In genomic region chr15:42274693-42274971, GRCh38 we compare ENCODE assay signal across 8 cellular contexts. TPM values are rescaled to one million over a fixed set of nuclear protein-coding genes. Genes with fewer than 3 reads are reported as not detected.
DNase-seq lines count a peak whose midpoint lies in the region; ATAC-seq, FAIRE-seq and TF ChIP-seq lines count a peak whose summit lies in the region.

No MANE protein-coding gene starts in this region.

- H2BK5ac ChIP-seq in neuronal stem cell (ENCODE audit: low read length), result no peak overlapping the region

- peak overlapping the region; percentile 92 for H2AFZ ChIP-seq in neuronal stem cell (ENCODE audit: low read length)

- no peak for TF ChIP-seq CTCF in CD14-positive monocyte (IDR thresholded peaks at IDR 0.05)

- H3K9ac ChIP-seq in NT2/D1 (ENCODE audit: insufficient read length, low read depth), result peak overlapping the region; percentile 97
- no peak overlapping the region for H3K9ac ChIP-seq in neuronal stem cell (ENCODE audit: low read depth, low read length, poor library complexity)

- H3K4me3 ChIP-seq in NT2/D1 (ENCODE audit: insufficient read length, low read depth), result peak overlapping the region; percentile 84
- H3K4me3 ChIP-seq in neuronal stem cell (ENCODE audit: low read length in 2 of 2), result peak overlapping the region in 1 of 2 donors; percentile 82

- no peak overlapping the region for H3K14ac ChIP-seq in neuronal stem cell (ENCODE audit: low read length)

- no peak for FAIRE-seq in HTR-8/SVneo (lab: Jason Lieb, UNC)

- H3K27me3 Mint-ChIP-seq in CD14-positive monocyte (ENCODE audit: low read depth in 3 of 3), result peaks cover 0 to 2% (median 0%) of the 10 kb centered on the region in 3 donors
- H3K27me3 Mint-ChIP-seq in effector memory CD8-positive, alpha-beta T cell, result no peaks in the 10 kb centered on the region

- WGBS in neuronal stem cell (ENCODE audit: extremely low coverage in 2 of 2, insufficient read length in 2 of 2, insufficient replicate concordance in 1 of 2), 2 donors, result no CpG with 5 or more reads among the region's 7 CpGs

- peak overlapping the region; percentile 87 for H3K4me2 ChIP-seq in neuronal stem cell (ENCODE audit: insufficient read depth, low read length, poor library complexity, severe bottlenecking)

- no peak overlapping the region for H2BK15ac ChIP-seq in neuronal stem cell (ENCODE audit: low read length)

- no peak overlapping the region for H4K8ac ChIP-seq in neuronal stem cell (ENCODE audit: low read depth, low read length)

- no peak for DNase-seq in CD14-positive monocyte (ENCODE audit: low spot score)
- no peak for DNase-seq in NT2/D1 (ENCODE audit: low read depth, low spot score)
- DNase-seq in effector memory CD8-positive, alpha-beta T cell, result no peak
- DNase-seq in neuronal stem cell (ENCODE audit: low spot score), result no peak
- DNase-seq in HTR-8/SVneo (ENCODE audit: insufficient read length, low spot score), result no peak
- no peak for DNase-seq in stimulated activated CD4-positive, alpha-beta T cell treated with anti-CD3 and anti-CD28 coated beads, Interleukin-1b, Interleukin-23, amount 100 ng/mL, for 48 hours

- no peak for ATAC-seq in effector memory CD8-positive, alpha-beta T cell (replicated peaks)
- ATAC-seq in HG03135 (IDR thresholded peaks at IDR 0.05; ENCODE audit: unreplicated experiment) (no peak), GM21717 (IDR thresholded peaks at IDR 0.05; ENCODE audit: unreplicated experiment) (no peak)

- H3K27ac Mint-ChIP-seq in CD14-positive monocyte, result peak overlapping the region; percentile 97 to 99 (median 99)
- peak overlapping the region; percentile 99 for H3K27ac Mint-ChIP-seq in effector memory CD8-positive, alpha-beta T cell

- peaks cover 0 to 2% (median 0%) of the 10 kb centered on the region in 7 donors for H3K9me3 Mint-ChIP-seq in CD14-positive monocyte
- H3K9me3 Mint-ChIP-seq in effector memory CD8-positive, alpha-beta T cell, result no peaks in the 10 kb centered on the region

- no peak overlapping the region for H3K23ac ChIP-seq in neuronal stem cell (ENCODE audit: low read depth, low read length, poor library complexity)

- no peak overlapping the region for H3K18ac ChIP-seq in neuronal stem cell (ENCODE audit: low read length)

- intact Hi-C loops in CD14-positive monocyte (cut with micrococcal nuclease), result loop anchor here in 1 of 2 donors (10.0 kb wide), 1 partner anchor 200 kb away; no protein-coding TSS in a partner anchor

- H3K9me3 ChIP-seq in NT2/D1 (ENCODE audit: insufficient read depth, low read length) (no peaks in the 10 kb centered on the region), neuronal stem cell (replicated peaks in 1 of 2; ENCODE audit: control insufficient read depth in 2 of 2, insufficient read depth in 1 of 2, low read depth in 1 of 2, low read length in 2 of 2) (no peaks in the 10 kb centered on the region)

- no peak overlapping the region for H2BK120ac ChIP-seq in neuronal stem cell (ENCODE audit: low read depth, low read length)

- H2AK5ac ChIP-seq in neuronal stem cell (ENCODE audit: low read depth, low read length), result peak overlapping the region; percentile 8

- H3K4ac ChIP-seq in neuronal stem cell (ENCODE audit: low read length), result no peak overlapping the region

- H4K91ac ChIP-seq in neuronal stem cell (ENCODE audit: low read depth, low read length, poor library complexity), result no peak overlapping the region

- no peak overlapping the region for H3K27ac ChIP-seq in neuronal stem cell (replicated peaks; ENCODE audit: low read length)

- H3K4me1 Mint-ChIP-seq in CD14-positive monocyte, result peaks cover 47% of the 10 kb centered on the region
- peaks cover 38 to 43% of the 10 kb centered on the region in 2 donors for H3K4me1 Mint-ChIP-seq in effector memory CD8-positive, alpha-beta T cell (ENCODE audit: low read depth in 2 of 2)

- H2BK12ac ChIP-seq in neuronal stem cell (ENCODE audit: low read length), result no peak overlapping the region

- H3K36me3 Mint-ChIP-seq in CD14-positive monocyte, result peaks cover 8 to 28% of the 10 kb centered on the region in 2 donors
- peaks cover 24% of the 10 kb centered on the region for H3K36me3 Mint-ChIP-seq in effector memory CD8-positive, alpha-beta T cell (ENCODE audit: insufficient read depth)

- H3K4me1 ChIP-seq in NT2/D1 (ENCODE audit: insufficient read depth, insufficient read length) (no peaks in the 10 kb centered on the region), neuronal stem cell (ENCODE audit: control insufficient read depth in 2 of 2, insufficient read depth in 1 of 2, low read depth in 1 of 2, low read length in 2 of 2) (peaks cover 2 to 14% of the 10 kb centered on the region in 2 donors)

- H3K27me3 ChIP-seq in NT2/D1 (ENCODE audit: insufficient read depth, insufficient read length) (no peaks in the 10 kb centered on the region), neuronal stem cell (ENCODE audit: control insufficient read depth in 3 of 3, insufficient read depth in 3 of 3, low read depth in 1 of 3, low read length in 3 of 3) (no peaks in the 10 kb centered on the region)

- H3K79me1 ChIP-seq in neuronal stem cell (ENCODE audit: low read depth, low read length), result peaks cover 2% of the 10 kb centered on the region

- H3K36me3 ChIP-seq in NT2/D1 (ENCODE audit: insufficient read depth, insufficient read length, low read length) (peaks cover 13% of the 10 kb centered on the region), neuronal stem cell (replicated peaks in 1 of 2; ENCODE audit: control insufficient read depth in 2 of 2, insufficient read depth in 2 of 2, low read length in 2 of 2) (peaks cover 0 to 28% of the 10 kb centered on the region in 2 donors)

- peak overlapping the region; percentile 96 to 99 for H3K4me3 Mint-ChIP-seq in CD14-positive monocyte
- peak overlapping the region; percentile 98 to 99 for H3K4me3 Mint-ChIP-seq in effector memory CD8-positive, alpha-beta T cell

RNA-seq across cellular contexts. Expression of gene TMEM87A, which starts 1.4 kb away (rescaled TPM):
- polyA plus RNA-seq in CD14-positive monocyte, result 10 to 100 TPM; 39.3 to 49.4 TPM
- polyA plus RNA-seq in neuronal stem cell (2013, experiment 1 of 2), result 32.0 TPM
- 31.4 TPM for polyA plus RNA-seq in neuronal stem cell (2013, experiment 2 of 2)

RNA-seq across cellular contexts. Expression of gene GANC, which starts 1.6 kb away (rescaled TPM):
- polyA plus RNA-seq in CD14-positive monocyte, result 10 to 100 TPM; 14.5 to 21.1 TPM
- 7.0 TPM for polyA plus RNA-seq in neuronal stem cell (2013, experiment 1 of 2)
- polyA plus RNA-seq in neuronal stem cell (2013, experiment 2 of 2), result 7.6 TPM
